ENCODE assay signal across 1 cellular context in the genomic region with DNA sequence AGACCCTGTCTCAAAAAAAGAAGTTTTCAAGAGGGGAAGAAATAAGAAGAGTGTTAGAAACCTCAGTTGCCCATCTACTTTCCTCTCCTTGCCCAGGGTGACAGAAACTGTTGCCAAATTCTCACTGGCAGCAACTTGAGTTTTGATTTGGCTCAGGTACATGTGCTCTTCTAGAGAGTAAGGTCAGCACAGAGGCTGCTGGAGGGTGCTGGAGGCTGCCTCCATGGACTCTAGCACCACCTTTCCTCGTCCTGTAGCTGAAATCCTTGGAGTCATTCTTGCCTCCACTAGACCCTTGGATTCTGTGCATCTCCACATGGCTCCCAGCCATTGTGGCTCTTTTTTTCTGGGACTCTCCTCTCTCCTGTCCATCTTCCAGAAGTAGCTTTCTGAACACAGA.
TF ChIP-seq lines count a peak whose summit lies in the region.

No MANE protein-coding gene starts in this region.

TF ChIP-seq in H1, 55 proteins besides CTCF, POLR2A, EP300 and RAD21:
- TF ChIP-seq SIRT6 (IDR thresholded peaks at IDR 0.05; ENCODE audit: low read length): no peak
